8 cellular contexts compared by ENCODE assay signal in genomic region chr12:22627351-22627750, GRCh38. TPM values are rescaled to one million over a fixed set of nuclear protein-coding genes. Genes with fewer than 3 reads are reported as not detected.
DNase-seq lines count a peak whose midpoint lies in the region; ATAC-seq, FAIRE-seq and TF ChIP-seq lines count a peak whose summit lies in the region.

No MANE protein-coding gene starts in this region.

- no peak overlapping the region for H3K27ac ChIP-seq in endothelial cell of umbilical vein (ENCODE audit: insufficient read depth, low read depth, low read length)
- H3K27ac ChIP-seq in small intestine (ENCODE audit: low read depth in 1 of 2, low read length in 1 of 2): no peak overlapping the region

- intact Hi-C loops in endothelial cell of umbilical vein (cut with micrococcal nuclease): loop anchor here (5.0 to 10.0 kb wide), 3 partner anchors 150 to 583 kb away; partner anchors contain the start of gene CMAS

- H3K9me1 ChIP-seq in endothelial cell of umbilical vein (replicated peaks; ENCODE audit: control insufficient read depth, extremely low read depth, insufficient read depth, low read length): no peaks in the 10 kb centered on the region

- H3K9ac ChIP-seq in ES-I3 (ENCODE audit: low read depth, low read length): peak overlapping the region; percentile 21
- peak overlapping the region; percentile 49 for H3K9ac ChIP-seq in endothelial cell of umbilical vein (replicated peaks; ENCODE audit: extremely low read depth, insufficient read depth, low read length)

- DNase-seq in OCI-M1 (lab: John Stamatoyannopoulos, UW) (peak; percentile 54), endothelial cell of umbilical vein (ENCODE audit: low read depth, low spot score) (peak; percentile 37), pons (ENCODE audit: low spot score) (peak; percentile 48), OCI-M2 (lab: John Stamatoyannopoulos, UW; ENCODE audit: unreplicated experiment) (no peak), small intestine (no peak)

- no peaks in the 10 kb centered on the region for H3K36me3 ChIP-seq in ES-I3 (ENCODE audit: insufficient read depth, low read length)
- H3K36me3 ChIP-seq in endothelial cell of umbilical vein (ENCODE audit: control insufficient read depth in 2 of 2, extremely low read depth in 1 of 2, insufficient read depth in 2 of 2, low read length in 2 of 2): peaks cover 0 to under 1% of the 10 kb centered on the region in 2 experiments
- H3K36me3 ChIP-seq in small intestine (ENCODE audit: control insufficient read depth in 2 of 2, insufficient read depth in 2 of 2, low read length in 2 of 2): no peaks in the 10 kb centered on the region

- H3K9me3 ChIP-seq in ES-I3 (ENCODE audit: control insufficient read depth, insufficient read depth, low read length) (no peaks in the 10 kb centered on the region), endothelial cell of umbilical vein (replicated peaks; ENCODE audit: control insufficient read depth, insufficient read depth, low read length) (no peaks in the 10 kb centered on the region), small intestine (ENCODE audit: control insufficient read depth, low read depth) (no peaks in the 10 kb centered on the region)

- TF ChIP-seq CTCF in endothelial cell of umbilical vein (IDR thresholded peaks at IDR 0.05; ENCODE audit: extremely low read depth in 1 of 2, insufficient read depth in 1 of 2, low read depth in 1 of 2, low read length in 2 of 2): no peak

- H3K27me3 ChIP-seq in endothelial cell of umbilical vein (ENCODE audit: control insufficient read depth in 2 of 2, insufficient read depth in 2 of 2, low read length in 2 of 2) (no peaks in the 10 kb centered on the region), small intestine (ENCODE audit: control insufficient read depth in 2 of 2, insufficient read depth in 2 of 2, low read length in 2 of 2) (no peaks in the 10 kb centered on the region)

- dilution Hi-C loops in endothelial cell of umbilical vein (cut with MboI; ENCODE audit: extremely low pct_ligation_motif_present, low sequenced_read_pairs): no loop called here

- WGBS in small intestine, 3 donors: 16 to 31% (median 24%) methylated on average over 3 of the region's 3 CpGs

- no TSS peak for BruUV-seq in endothelial cell of umbilical vein (replicated peaks; lab: Mats Ljungman, UMichigan)

- peak overlapping the region; percentile 95 for H3K4me2 ChIP-seq in endothelial cell of umbilical vein (ENCODE audit: insufficient read depth, low read length)

- peaks cover 9% of the 10 kb centered on the region for H4K20me1 ChIP-seq in endothelial cell of umbilical vein (replicated peaks; ENCODE audit: control insufficient read depth, extremely low read depth, insufficient read depth, low read length)

- H3K79me2 ChIP-seq in endothelial cell of umbilical vein (ENCODE audit: control insufficient read depth, insufficient read depth, low read length): peaks cover 65% of the 10 kb centered on the region

- ATAC-seq in HG03097 (IDR thresholded peaks at IDR 0.05; ENCODE audit: low FRiP score, unreplicated experiment) (no peak), HG03108 (IDR thresholded peaks at IDR 0.05; ENCODE audit: unreplicated experiment) (no peak)

- FAIRE-seq in endothelial cell of umbilical vein (lab: Jason Lieb, UNC): no peak
- FAIRE-seq in small intestine (lab: Jason Lieb, UNC): no peak

- H3K4me1 ChIP-seq in ES-I3 (ENCODE audit: insufficient read depth, low read length): no peaks in the 10 kb centered on the region; the same call in 1 of the 2 replicates
- H3K4me1 ChIP-seq in endothelial cell of umbilical vein (ENCODE audit: control insufficient read depth, extremely low read depth, insufficient read depth, low read length): peaks cover 29% of the 10 kb centered on the region
- H3K4me1 ChIP-seq in small intestine (ENCODE audit: control insufficient read depth in 2 of 2, insufficient read depth in 1 of 2, low read depth in 1 of 2, low read length in 1 of 2): no peaks in the 10 kb centered on the region

- H2AFZ ChIP-seq in endothelial cell of umbilical vein (ENCODE audit: low read depth, low read length): no peak overlapping the region

- TF ChIP-seq POLR2A in endothelial cell of umbilical vein (IDR thresholded peaks at IDR 0.05; ENCODE audit: low read depth, low read length): no peak

- H3K4me3 ChIP-seq in endothelial cell of umbilical vein (replicated peaks in 1 of 3; ENCODE audit: insufficient read depth in 1 of 3, low read depth in 1 of 3, low read length in 3 of 3) (peak overlapping the region in 2 of 3 experiments; percentile 13 to 96), small intestine (ENCODE audit: low read depth in 1 of 2, low read length in 2 of 2) (peak overlapping the region in 1 of 2 donors; percentile 35)

- CTCF ChIA-PET in endothelial cell of umbilical vein (lab: Charles Lee): interaction anchor here (0.6 to 3.6 kb wide), 10 partner anchors 13 to 184 kb away, joined by 3 to 17 read pairs (median 6); partner anchors contain the start of gene C2CD5

- POLR2A ChIA-PET in endothelial cell of umbilical vein (lab: Charles Lee): interaction anchor here (0.5 to 0.6 kb wide), 2 partner anchors 57 to 1320 kb away, joined by 3 read pairs; no protein-coding TSS in a partner anchor

TF ChIP-seq in endothelial cell of umbilical vein, 7 proteins besides CTCF, POLR2A, EP300 and RAD21:
- no peak for TF ChIP-seq EZH2 (IDR thresholded peaks at IDR 0.05; ENCODE audit: borderline replicate concordance, low read depth, low read length, severe bottlenecking)
- no peak for TF ChIP-seq JUN (IDR thresholded peaks at IDR 0.05; ENCODE audit: borderline replicate concordance, insufficient read depth, insufficient read length, low read depth)
- TF ChIP-seq GATA2 (IDR thresholded peaks at IDR 0.05; ENCODE audit: insufficient read depth, insufficient read length, low read depth, low read length): no peak
- TF ChIP-seq MAX (IDR thresholded peaks at IDR 0.05; ENCODE audit: insufficient read depth, insufficient read length): no peak
- TF ChIP-seq FOS (IDR thresholded peaks at IDR 0.05; ENCODE audit: borderline replicate concordance, insufficient read depth, low read length): no peak
- TF ChIP-seq MYC (IDR thresholded peaks at IDR 0.05; ENCODE audit: low read depth, low read length): no peak
- no peak for TF ChIP-seq POLR2AphosphoS5 (IDR thresholded peaks at IDR 0.05; ENCODE audit: insufficient read depth, low read depth, low read length)
TF ChIP-seq in endothelial cell of umbilical vein: peak in this region for 0.

RNA-seq across cellular contexts. Expression of gene ETNK1, which starts 2.4 kb away (rescaled TPM):
- 63.8 and 68.4 TPM in 2 replicates for total RNA-seq in endothelial cell of umbilical vein
- polyA plus RNA-seq in endothelial cell of umbilical vein (11.4 and 14.3 TPM in 2 replicates), small intestine (10 to 100 TPM; 17.8 to 34.2 (median 20.3) TPM)
- 7.8 and 11.4 TPM in 2 replicates for polyA plus RNA-seq in endothelial cell of umbilical vein (2011; cell fraction: cytosol; rRNA removed)
- 46.8 and 61.0 TPM in 2 replicates for polyA plus RNA-seq in endothelial cell of umbilical vein (2011; cell fraction: nucleus; rRNA removed)
- polyA plus RNA-seq in endothelial cell of umbilical vein (2012): 30.2 and 37.9 TPM in 2 replicates
- polyA minus RNA-seq in endothelial cell of umbilical vein: 70.6 and 99.8 TPM in 2 replicates
- polyA minus RNA-seq in endothelial cell of umbilical vein (2011; cell fraction: cytosol; rRNA and poly(A)+ RNA removed): 38.4 TPM
- polyA minus RNA-seq in endothelial cell of umbilical vein (2011; cell fraction: nucleus; rRNA and poly(A)+ RNA removed): 222 and 256 TPM in 2 replicates

Comparison
In these comparisons a context has a peak if more than half of its experiments do, and no peak if none do; other contexts are left out.
1. DNase-seq: peak in OCI-M1 (single experiment), endothelial cell of umbilical vein (single experiment) and pons (single experiment); none in OCI-M2 (single experiment) and small intestine (single experiment).